ENCODE assay signal across 14 cellular contexts in genomic region chr16:4915226-4915761, GRCh38. TPM values are rescaled to one million over a fixed set of nuclear protein-coding genes. Genes with fewer than 3 reads are reported as not detected.
DNase-seq lines count a peak whose midpoint lies in the region; ATAC-seq and TF ChIP-seq lines count a peak whose summit lies in the region.
"Had no signal": no experiment of that assay in that cellular context is flagged by ENCODE, and none has a peak within 500 bp of the region (broad histone marks: within the 10 kb centered on the region; RNA-seq: fewer than 3 reads in every experiment).

No MANE protein-coding gene starts in this region.

- intact Hi-C loops in IMR-90 (cut with micrococcal nuclease) = no loop called here

- H3K18ac ChIP-seq in IMR-90 (ENCODE audit: low read depth, low read length) (no peak overlapping the region), mesenchymal stem cell (ENCODE audit: low read depth in 1 of 2, low read length in 2 of 2) (no peak overlapping the region)

- H3K79me1 ChIP-seq in IMR-90 (ENCODE audit: low read depth in 1 of 2, low read length in 2 of 2) = no peaks in the 10 kb centered on the region
- H3K79me1 ChIP-seq in mesenchymal stem cell (replicated peaks; ENCODE audit: low read length, poor library complexity, severe bottlenecking) = peaks cover 6% of the 10 kb centered on the region

- H2BK15ac ChIP-seq in IMR-90 (ENCODE audit: low read depth, low read length) (0 out of 3 replicates have a peak overlapping the region, but pooled peaks have one; percentile 8), mesenchymal stem cell (ENCODE audit: low read depth, poor library complexity, severe bottlenecking) (no peak overlapping the region)

- H2AK9ac ChIP-seq in IMR-90 (replicated peaks; ENCODE audit: low read depth, low read length, poor library complexity) = peak overlapping the region; percentile 70

- DNase-seq in AG09319 (ENCODE audit: extremely low read depth, low read depth) = peak; percentile 75
- peak; percentile 96 for DNase-seq in IMR-90
- peak; percentile 94 for DNase-seq in brain microvascular endothelial cell
- peak; percentile 77 for DNase-seq in mesenchymal stem cell
- no peak for DNase-seq in glutamatergic neuron
- no peak for DNase-seq in GM13976 (ENCODE audit: low spot score)
- DNase-seq: activated B cell treated with CpG ODN at 0.5 μM for 24 hours; CD4-positive, CD25-positive, alpha-beta regulatory T cell; midbrain had no signal

- H3K56ac ChIP-seq in IMR-90 (ENCODE audit: extremely low read depth, insufficient read depth, low read length) = no peak overlapping the region

- dilution Hi-C loops in IMR-90 (cut with HindIII; ENCODE audit: low sequenced_read_pairs, unreplicated experiment) = no loop called here

- H3K4me3 Mint-ChIP-seq in glutamatergic neuron (ENCODE audit: unreplicated experiment) = no peak overlapping the region
- H3K4me3 Mint-ChIP-seq: activated B cell treated with CpG ODN at 0.5 μM for 24 hours; activated T-helper 1 cell treated with anti-CD3 and anti-CD28 coated beads, Interleukin-12 subunit alpha, Interleukin-12 subunit beta, Interleukin-2, Interleukin-4 antibody, amounts not matched to agents 30 ng/mL and 10 ng/mL and 1 ng/mL, durations not matched to agents 14 hours and 24 hours and 36 hours; CD4-positive, CD25-positive, alpha-beta regulatory T cell had no signal

- H3K4me3 ChIP-seq in IMR-90 (ENCODE audit: insufficient read depth, low read depth, low read length) = no peak overlapping the region
- no peak overlapping the region for H3K4me3 ChIP-seq in brain microvascular endothelial cell (ENCODE audit: low read depth, low read length)
- no peak overlapping the region for H3K4me3 ChIP-seq in mesenchymal stem cell (ENCODE audit: insufficient read depth in 1 of 2, low read depth in 1 of 2, low read length in 2 of 2)
- H3K4me3 ChIP-seq: hepatocyte had no signal

- H2BK12ac ChIP-seq in mesenchymal stem cell (ENCODE audit: low read length in 2 of 2) = no peak overlapping the region

- H2BK20ac ChIP-seq in IMR-90 (ENCODE audit: low read depth, low read length) = no peak overlapping the region

- no peaks in the 10 kb centered on the region for H3K36me3 Mint-ChIP-seq in glutamatergic neuron (ENCODE audit: unreplicated experiment)
- H3K36me3 Mint-ChIP-seq: CD4-positive, CD25-positive, alpha-beta regulatory T cell had no signal

- peak overlapping the region; percentile 25 for H2BK5ac ChIP-seq in IMR-90 (ENCODE audit: low read depth, low read length, poor library complexity, severe bottlenecking)
- no peak overlapping the region for H2BK5ac ChIP-seq in mesenchymal stem cell (ENCODE audit: low read depth, low read length, poor library complexity, severe bottlenecking)

- H2BK120ac ChIP-seq in IMR-90 (ENCODE audit: low read depth, low read length) (no peak overlapping the region), mesenchymal stem cell (ENCODE audit: low read depth, low read length) (no peak overlapping the region)

- H3K36me3 ChIP-seq in IMR-90 (ENCODE audit: control insufficient read depth, insufficient read depth, low read length) (no peaks in the 10 kb centered on the region), brain microvascular endothelial cell (replicated peaks) (no peaks in the 10 kb centered on the region), mesenchymal stem cell (ENCODE audit: control insufficient read depth in 1 of 2, insufficient read depth in 2 of 2, low read depth in 1 of 2, low read length in 2 of 2) (peaks cover 13 to 23% of the 10 kb centered on the region in 2 experiments)

- no peak for TF ChIP-seq RAD21 in IMR-90 (IDR thresholded peaks at IDR 0.05; ENCODE audit: low read length)

- TF ChIP-seq CTCF in AG09319 (IDR thresholded peaks at IDR 0.05; ENCODE audit: low read depth, low read length) (no peak), IMR-90 (conservative IDR thresholded peaks at IDR 0.05; ENCODE audit: low read depth, low read length) (no peak), brain microvascular endothelial cell (IDR thresholded peaks at IDR 0.05; ENCODE audit: low read depth, low read length, missing control alignments) (no peak), glutamatergic neuron (IDR thresholded peaks at IDR 0.05; ENCODE audit: partially characterized antibody, unreplicated experiment) (no peak), GM13976 (IDR thresholded peaks at IDR 0.05; ENCODE audit: borderline replicate concordance, control extremely low read depth, extremely low read depth, insufficient read depth, missing control alignments) (no peak)

- POLR2A ChIA-PET in IMR-90 (lab: Charles Lee; ENCODE audit: unreplicated experiment) = no interaction called here

- H3K9ac ChIP-seq in IMR-90 (ENCODE audit: low read depth, low read length) (no peak overlapping the region), mesenchymal stem cell (ENCODE audit: low read length) (peak overlapping the region; percentile 72)

- H3K23ac ChIP-seq in IMR-90 (ENCODE audit: low read depth, low read length) (no peak overlapping the region), mesenchymal stem cell (ENCODE audit: low read length in 2 of 2) (no peak overlapping the region)

- in situ Hi-C loops in IMR-90 (cut with MboI; ENCODE audit: low sequenced_read_pairs) = no loop called here
- in situ Hi-C loops in brain microvascular endothelial cell (cut with HindIII; ENCODE audit: low pct_ligation_motif_present, low sequenced_read_pairs) = no loop called here
- in situ Hi-C loops in GM13976 (cut with MboI; ENCODE audit: low sequenced_read_pairs, unreplicated experiment) = no loop called here

- no peaks in the 10 kb centered on the region for H3K9me1 ChIP-seq in IMR-90 (ENCODE audit: insufficient read depth, low read length)

- peaks cover 6% of the 10 kb centered on the region for H3K27me3 Mint-ChIP-seq in glutamatergic neuron (ENCODE audit: unreplicated experiment)
- H3K27me3 Mint-ChIP-seq: CD4-positive, CD25-positive, alpha-beta regulatory T cell had no signal

- H3K4me1 ChIP-seq in IMR-90 (ENCODE audit: control insufficient read depth, insufficient read depth, low read length) = peaks cover 12% of the 10 kb centered on the region
- peaks cover 37% of the 10 kb centered on the region for H3K4me1 ChIP-seq in mesenchymal stem cell (ENCODE audit: control insufficient read depth, insufficient read depth, low read depth, low read length)

- no peak overlapping the region for H4K91ac ChIP-seq in IMR-90 (ENCODE audit: insufficient read depth, low read depth, low read length)
- H4K91ac ChIP-seq in mesenchymal stem cell (ENCODE audit: low read length) = no peak overlapping the region

- ATAC-seq in IMR-90 (ENCODE audit: low read depth) (peak; percentile 67), GM19397 (IDR thresholded peaks at IDR 0.05; ENCODE audit: unreplicated experiment) (no peak), HG02938 (IDR thresholded peaks at IDR 0.05; ENCODE audit: unreplicated experiment) (no peak)

- no TSS peak for BruUV-seq in IMR-90 (replicated peaks; lab: Mats Ljungman, UMichigan)

- 0 out of 2 replicates have a peak, but pooled peaks cover 4% of the 10 kb centered on the region for H4K20me1 ChIP-seq in IMR-90 (ENCODE audit: insufficient read depth, low read length)

- H3K4me1 Mint-ChIP-seq in glutamatergic neuron (ENCODE audit: low read depth, unreplicated experiment) = no peaks in the 10 kb centered on the region
- H3K4me1 Mint-ChIP-seq: activated B cell treated with CpG ODN at 0.5 μM for 24 hours; CD4-positive, CD25-positive, alpha-beta regulatory T cell had no signal

- H4K8ac ChIP-seq in IMR-90 (ENCODE audit: low read depth in 2 of 2, low read length in 2 of 2) (no peak overlapping the region), mesenchymal stem cell (ENCODE audit: low read length) (no peak overlapping the region)

- no peak overlapping the region for H3K27ac Mint-ChIP-seq in glutamatergic neuron (ENCODE audit: unreplicated experiment)
- H3K27ac Mint-ChIP-seq: activated B cell treated with CpG ODN at 0.5 μM for 24 hours; activated T-helper 1 cell treated with anti-CD3 and anti-CD28 coated beads, Interleukin-12 subunit alpha, Interleukin-12 subunit beta, Interleukin-2, Interleukin-4 antibody, amounts not matched to agents 30 ng/mL and 10 ng/mL and 1 ng/mL, durations not matched to agents 14 hours and 24 hours and 36 hours; CD4-positive, CD25-positive, alpha-beta regulatory T cell had no signal

- no peaks in the 10 kb centered on the region for H3K9me3 Mint-ChIP-seq in glutamatergic neuron (ENCODE audit: unreplicated experiment)
- H3K9me3 Mint-ChIP-seq: activated B cell treated with CpG ODN at 0.5 μM for 24 hours; activated T-helper 1 cell treated with anti-CD3 and anti-CD28 coated beads, Interleukin-12 subunit alpha, Interleukin-12 subunit beta, Interleukin-2, Interleukin-4 antibody, amounts not matched to agents 30 ng/mL and 10 ng/mL and 1 ng/mL, durations not matched to agents 14 hours and 24 hours and 36 hours; CD4-positive, CD25-positive, alpha-beta regulatory T cell had no signal

- H2AFZ ChIP-seq in IMR-90 (replicated peaks; ENCODE audit: low read length, poor library complexity) (peak overlapping the region; percentile 56), mesenchymal stem cell (ENCODE audit: low read depth, low read length) (no peak overlapping the region)
- H2AFZ ChIP-seq: hepatocyte had no signal

- H3K27me3 ChIP-seq in IMR-90 (ENCODE audit: control insufficient read depth, insufficient read depth, low read length) = peaks cover 2% of the 10 kb centered on the region; the same call in 1 of the 2 replicates
- no peaks in the 10 kb centered on the region for H3K27me3 ChIP-seq in brain microvascular endothelial cell (replicated peaks)
- no peaks in the 10 kb centered on the region for H3K27me3 ChIP-seq in mesenchymal stem cell (ENCODE audit: control insufficient read depth in 1 of 2, insufficient read depth in 1 of 2, low read length in 2 of 2)
- H3K27me3 ChIP-seq: hepatocyte had no signal

- TF ChIP-seq POLR2A in IMR-90 (IDR thresholded peaks at IDR 0.05; ENCODE audit: low read depth, low read length) = no peak

- H3K9me3 ChIP-seq in IMR-90 (ENCODE audit: control insufficient read depth, insufficient read depth, low read length) (no peaks in the 10 kb centered on the region), mesenchymal stem cell (ENCODE audit: control insufficient read depth, low read length) (no peaks in the 10 kb centered on the region)

- WGBS in IMR-90 (ENCODE audit: extremely low coverage in 2 of 2, insufficient read length in 1 of 2), 2 experiments = 100% methylated on average over 1 of the region's 11 CpGs; no CpG with 5 or more reads in 1 of the 2 experiments
- 80% methylated on average over 9 of the region's 11 CpGs for WGBS in mesenchymal stem cell

- no peak overlapping the region for H4K5ac ChIP-seq in IMR-90 (ENCODE audit: low read depth, low read length)

- CTCF ChIA-PET in IMR-90 (lab: Yijun Ruan, JAX) = interaction anchor here (0.9 kb wide), 1 partner anchor 23 kb away, joined by 3 read pairs; no protein-coding TSS in a partner anchor

- 0 out of 2 replicates have a peak overlapping the region, but pooled peaks have one; percentile 15 for H2AK5ac ChIP-seq in IMR-90 (ENCODE audit: low read depth, low read length)
- H2AK5ac ChIP-seq in mesenchymal stem cell (ENCODE audit: low read length, severe bottlenecking) = peak overlapping the region; percentile 56

- H3K4ac ChIP-seq in IMR-90 (ENCODE audit: low read depth, low read length) (no peak overlapping the region), mesenchymal stem cell (ENCODE audit: low read depth in 1 of 2, low read length in 2 of 2) (no peak overlapping the region)

- H3K14ac ChIP-seq in IMR-90 (replicated peaks; ENCODE audit: low read depth, low read length) (no peak overlapping the region), mesenchymal stem cell (ENCODE audit: low read length in 2 of 2) (no peak overlapping the region)

- no peak overlapping the region for H3K27ac ChIP-seq in IMR-90 (ENCODE audit: insufficient read depth, low read length)
- peak overlapping the region; percentile 69 for H3K27ac ChIP-seq in brain microvascular endothelial cell
- peak overlapping the region; percentile 49 for H3K27ac ChIP-seq in mesenchymal stem cell (ENCODE audit: low read length, poor library complexity, severe bottlenecking)
- H3K27ac ChIP-seq: hepatocyte had no signal

- H3K4me2 ChIP-seq in IMR-90 (ENCODE audit: low read depth, low read length) = no peak overlapping the region
- no peak overlapping the region for H3K4me2 ChIP-seq in mesenchymal stem cell (ENCODE audit: low read length, poor library complexity, severe bottlenecking)
- H3K4me2 ChIP-seq: hepatocyte had no signal

RNA-seq across cellular contexts. Expression of gene PPL, which starts 21.7 kb away (rescaled TPM):
- total RNA-seq in IMR-90 (2012; rRNA removed) = 0.28 and 0.36 TPM in 2 replicates
- polyA plus RNA-seq in IMR-90 (2012; rRNA removed) = 0.19 and 0.34 TPM in 2 replicates
- polyA plus RNA-seq in IMR-90 (2012; cell fraction: cytosol; rRNA removed) = 0.10 and 0.38 TPM in 2 replicates
- 1.4 and 2.1 TPM in 2 replicates for polyA plus RNA-seq in IMR-90 (2012; cell fraction: nucleus; rRNA removed; ENCODE audit: low replicate concordance)
- polyA plus RNA-seq in mesenchymal stem cell (2013, experiment 1 of 2) = 0.46 TPM
- polyA plus RNA-seq in mesenchymal stem cell (2013, experiment 2 of 2) = 0.47 TPM
- total RNA-seq in glutamatergic neuron (ENCODE audit: unreplicated experiment) = 4.7 TPM
- total RNA-seq: activated T-helper 1 cell treated with anti-CD3 and anti-CD28 coated beads, Interleukin-12 subunit alpha, Interleukin-12 subunit beta, Interleukin-2, Interleukin-4 antibody, amounts not matched to agents 30 ng/mL and 10 ng/mL and 1 ng/mL, durations not matched to agents 14 hours and 24 hours and 36 hours; CD4-positive, CD25-positive, alpha-beta regulatory T cell; OCI-LY7 had no signal

RNA-seq across cellular contexts. Expression of gene SEC14L5, which starts 42.8 kb away (rescaled TPM):
- not detected in 2 replicates for total RNA-seq in IMR-90 (2012; rRNA removed)
- 0.07 TPM in 1 of 2 replicates, not detected in the other for polyA plus RNA-seq in IMR-90 (2012; rRNA removed)
- 0.01 and 0.02 TPM in 2 replicates for polyA plus RNA-seq in IMR-90 (2012; cell fraction: cytosol; rRNA removed)
- 0.01 and 0.03 TPM in 2 replicates for polyA plus RNA-seq in IMR-90 (2012; cell fraction: nucleus; rRNA removed; ENCODE audit: low replicate concordance)
- polyA plus RNA-seq in mesenchymal stem cell (2013, experiment 1 of 2) = 0.01 TPM
- not detected for polyA plus RNA-seq in mesenchymal stem cell (2013, experiment 2 of 2)
- 3.1 TPM for total RNA-seq in glutamatergic neuron (ENCODE audit: unreplicated experiment)
- total RNA-seq: activated B cell treated with CpG ODN at 0.5 μM for 24 hours; activated T-helper 1 cell treated with anti-CD3 and anti-CD28 coated beads, Interleukin-12 subunit alpha, Interleukin-12 subunit beta, Interleukin-2, Interleukin-4 antibody, amounts not matched to agents 30 ng/mL and 10 ng/mL and 1 ng/mL, durations not matched to agents 14 hours and 24 hours and 36 hours; OCI-LY7 had no signal
- polyA plus RNA-seq: CD4-positive, CD25-positive, alpha-beta regulatory T cell had no signal

Comparison
In these comparisons a context has a peak if more than half of its experiments do, and no peak if none do; other contexts are left out.
1. DNase-seq: peak in AG09319 (single experiment), IMR-90 (single experiment), brain microvascular endothelial cell (single experiment) and mesenchymal stem cell (single experiment); none in glutamatergic neuron (single experiment) and GM13976 (single experiment).